In the genomic region with DNA sequence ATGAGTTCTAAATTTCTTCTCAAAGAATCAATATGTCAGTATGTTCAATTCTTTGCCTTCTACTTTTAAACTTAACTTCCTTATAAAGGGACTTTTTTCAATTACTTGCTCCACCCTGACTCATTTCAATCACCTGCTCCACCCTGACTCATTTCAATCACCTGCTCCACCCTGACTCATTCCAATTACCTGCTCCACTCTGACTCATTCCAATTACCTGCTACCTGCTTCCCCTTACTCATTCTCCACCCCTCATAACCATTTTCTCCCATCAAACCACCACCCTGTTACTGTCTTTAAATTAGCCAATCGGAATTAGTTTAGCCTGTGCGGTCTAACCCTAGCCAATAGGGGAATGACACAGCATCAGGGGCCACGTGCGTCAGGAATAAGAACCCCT, we compare ENCODE assay signal across 8 cellular contexts. TPM values are rescaled to one million over a fixed set of nuclear protein-coding genes. Genes with fewer than 3 reads are reported as not detected.
DNase-seq lines count a peak whose midpoint lies in the region; ATAC-seq, FAIRE-seq and TF ChIP-seq lines count a peak whose summit lies in the region.
"Not testable (repeated sequence)": the region's sequence is repeated elsewhere in the genome, so short reads cannot be mapped to it uniquely, and the experiment has no call there.

No MANE protein-coding gene starts in this region.

- peak; percentile 31 for ATAC-seq in RWPE2 (ENCODE audit: low read depth)
- peak; percentile 67 for ATAC-seq in activated CD8-positive, alpha-beta T cell treated with anti-CD3 and anti-CD28 coated beads for 36 hours
- peak; percentile 94 for ATAC-seq in stimulated activated naive CD8-positive, alpha-beta T cell treated with anti-CD3 and anti-CD28 coated beads, Interleukin-15, amount 100 ng/mL, for 72 hours

- H3K36me3 ChIP-seq in RWPE2 (ENCODE audit: low read depth) = not testable (repeated sequence)

- peak; percentile 91 for FAIRE-seq in G401.6 (lab: Jason Lieb, UNC)

- not testable (repeated sequence) for TF ChIP-seq CTCF in RWPE2 (IDR thresholded peaks at IDR 0.05; ENCODE audit: poor library complexity, severe bottlenecking); activated CD8-positive, alpha-beta T cell treated with anti-CD3 and anti-CD28 coated beads for 36 hours (IDR thresholded peaks at IDR 0.05); osteocyte (IDR thresholded peaks at IDR 0.05)

- not testable (repeated sequence) for H3K9me3 Mint-ChIP-seq in activated CD8-positive, alpha-beta T cell treated with anti-CD3 and anti-CD28 coated beads for 36 hours; activated naive CD4-positive, alpha-beta T cell treated with anti-CD3 and anti-CD28 coated beads, Interleukin-2, amount 50 U/mL, for 24 hours; osteocyte (ENCODE audit: unreplicated experiment); stimulated activated naive CD8-positive, alpha-beta T cell treated with anti-CD3 and anti-CD28 coated beads, Interleukin-15, amount 100 ng/mL, for 72 hours

- H3K27me3 ChIP-seq in RWPE2 (ENCODE audit: insufficient read depth, poor library complexity, severe bottlenecking) = not testable (repeated sequence)

- peaks cover 37% of the 10 kb centered on the region for H3K4me1 ChIP-seq in RWPE2 (ENCODE audit: insufficient read depth, poor library complexity, severe bottlenecking)

- not testable (repeated sequence) for H3K27ac Mint-ChIP-seq in activated CD8-positive, alpha-beta T cell treated with anti-CD3 and anti-CD28 coated beads for 36 hours; stimulated activated naive CD8-positive, alpha-beta T cell treated with anti-CD3 and anti-CD28 coated beads, Interleukin-15, amount 100 ng/mL, for 72 hours
- H3K27ac Mint-ChIP-seq in activated naive CD4-positive, alpha-beta T cell treated with anti-CD3 and anti-CD28 coated beads, Interleukin-2, amount 50 U/mL, for 24 hours = peak overlapping the region; percentile 12
- H3K27ac Mint-ChIP-seq in osteocyte (ENCODE audit: unreplicated experiment) = peak overlapping the region; percentile 64

- peak; percentile 61 for DNase-seq in HT-29 (ENCODE audit: low spot score)
- not testable (repeated sequence) for DNase-seq in RWPE2 (ENCODE audit: low spot score); osteocyte (ENCODE audit: extremely low spot score, unreplicated experiment)
- DNase-seq in activated CD8-positive, alpha-beta T cell treated with anti-CD3 and anti-CD28 coated beads for 36 hours = peak; percentile 5
- DNase-seq in epithelial cell of prostate (ENCODE audit: low read depth, low spot score) = peak; percentile 76
- peak in 1 of 2 donors; percentile 56 for DNase-seq in stimulated activated naive CD8-positive, alpha-beta T cell treated with anti-CD3 and anti-CD28 coated beads, Interleukin-15, amount 100 ng/mL, for 72 hours

- H3K9me3 ChIP-seq in RWPE2 (ENCODE audit: severe bottlenecking) = not testable (repeated sequence)

- intact Hi-C loops in activated CD8-positive, alpha-beta T cell treated with anti-CD3 and anti-CD28 coated beads for 36 hours (cut with micrococcal nuclease) = not testable (repeated sequence)

- H3K4me3 Mint-ChIP-seq in activated CD8-positive, alpha-beta T cell treated with anti-CD3 and anti-CD28 coated beads for 36 hours; osteocyte (ENCODE audit: unreplicated experiment): not testable (repeated sequence)
- H3K4me3 Mint-ChIP-seq in activated naive CD4-positive, alpha-beta T cell treated with anti-CD3 and anti-CD28 coated beads, Interleukin-2, amount 50 U/mL, for 24 hours = peak overlapping the region; percentile 13
- H3K4me3 Mint-ChIP-seq in stimulated activated naive CD8-positive, alpha-beta T cell treated with anti-CD3 and anti-CD28 coated beads, Interleukin-15, amount 100 ng/mL, for 72 hours = peak overlapping the region in 1 of 2 donors; percentile 53

- H3K27ac ChIP-seq in RWPE2 (ENCODE audit: poor library complexity, severe bottlenecking) (peak overlapping the region; percentile 96), epithelial cell of prostate (peak overlapping the region; percentile 85)

- H3K27me3 Mint-ChIP-seq in activated CD8-positive, alpha-beta T cell treated with anti-CD3 and anti-CD28 coated beads for 36 hours; activated naive CD4-positive, alpha-beta T cell treated with anti-CD3 and anti-CD28 coated beads, Interleukin-2, amount 50 U/mL, for 24 hours; osteocyte (ENCODE audit: unreplicated experiment): not testable (repeated sequence)
- H3K27me3 Mint-ChIP-seq in stimulated activated naive CD8-positive, alpha-beta T cell treated with anti-CD3 and anti-CD28 coated beads, Interleukin-15, amount 100 ng/mL, for 72 hours = peaks cover 23% of the 10 kb centered on the region

- not testable (repeated sequence) for H3K4me3 ChIP-seq in RWPE2 (ENCODE audit: severe bottlenecking)

- H3K36me3 Mint-ChIP-seq in activated CD8-positive, alpha-beta T cell treated with anti-CD3 and anti-CD28 coated beads for 36 hours (ENCODE audit: low read depth); activated naive CD4-positive, alpha-beta T cell treated with anti-CD3 and anti-CD28 coated beads, Interleukin-2, amount 50 U/mL, for 24 hours; osteocyte (ENCODE audit: unreplicated experiment): not testable (repeated sequence)

- POLR2A ChIA-PET in activated CD8-positive, alpha-beta T cell treated with anti-CD3 and anti-CD28 coated beads for 36 hours (lab: Charles Lee) = not testable (repeated sequence)

- CTCF ChIA-PET in activated CD8-positive, alpha-beta T cell treated with anti-CD3 and anti-CD28 coated beads for 36 hours (lab: Charles Lee) = interaction anchor here (1.3 to 2.4 kb wide), 2 partner anchors 28 kb away, joined by 4 to 7 read pairs; no protein-coding TSS in a partner anchor

- peaks cover 16% of the 10 kb centered on the region for H3K4me1 Mint-ChIP-seq in activated CD8-positive, alpha-beta T cell treated with anti-CD3 and anti-CD28 coated beads for 36 hours (ENCODE audit: low read depth)
- H3K4me1 Mint-ChIP-seq in activated naive CD4-positive, alpha-beta T cell treated with anti-CD3 and anti-CD28 coated beads, Interleukin-2, amount 50 U/mL, for 24 hours = peaks cover 16% of the 10 kb centered on the region
- peaks cover 56% of the 10 kb centered on the region for H3K4me1 Mint-ChIP-seq in osteocyte (ENCODE audit: unreplicated experiment)
- peaks cover 30% of the 10 kb centered on the region for H3K4me1 Mint-ChIP-seq in stimulated activated naive CD8-positive, alpha-beta T cell treated with anti-CD3 and anti-CD28 coated beads, Interleukin-15, amount 100 ng/mL, for 72 hours

RNA-seq across cellular contexts. Expression of a gene that starts 40.3 kb away (rescaled TPM):
- total RNA-seq in HT-29 (2014; rRNA removed; shearing (Covaris generic)) = not detected in 2 replicates
- total RNA-seq in activated CD8-positive, alpha-beta T cell treated with anti-CD3 and anti-CD28 coated beads for 36 hours = under 1 TPM in 1 of 2 experiments, not detected in 1; 0.13 TPM
- total RNA-seq in osteocyte = 29.2 and 33.4 TPM in 2 replicates

RNA-seq across cellular contexts. Expression of a gene that starts 53.8 kb away (rescaled TPM):
- total RNA-seq in HT-29 (2014; rRNA removed; shearing (Covaris generic)) = 0.43 and 0.50 TPM in 2 replicates
- under 1 TPM; 0.74 to 0.89 TPM for total RNA-seq in activated CD8-positive, alpha-beta T cell treated with anti-CD3 and anti-CD28 coated beads for 36 hours
- total RNA-seq in osteocyte = 3.3 and 3.6 TPM in 2 replicates

Comparison
In these comparisons a context has a peak if more than half of its experiments do, and no peak if none do; other contexts are left out.
1. ATAC-seq: peak in every context shown above with its lines; median percentile 94 in stimulated activated naive CD8-positive, alpha-beta T cell treated with anti-CD3 and anti-CD28 coated beads, Interleukin-15, amount 100 ng/mL, for 72 hours; 67 in activated CD8-positive, alpha-beta T cell treated with anti-CD3 and anti-CD28 coated beads for 36 hours; 31 in RWPE2.
2. RNA of a gene that starts 40.3 kb away (total RNA-seq): 29.2 to 33.4 TPM in osteocyte; 0.13 TPM in activated CD8-positive, alpha-beta T cell treated with anti-CD3 and anti-CD28 coated beads for 36 hours and not detected in HT-29; every median in the first group is over 10 times any median in the second.